In genomic region chr10:127552446-127552845, GRCh38 we compare ENCODE assay signal across 26 cellular contexts. TPM values are rescaled to one million over a fixed set of nuclear protein-coding genes. Genes with fewer than 3 reads are reported as not detected.
"Had no signal": no experiment of that assay in that cellular context is flagged by ENCODE, and none has a peak within 500 bp of the region (broad histone marks: within the 10 kb centered on the region; RNA-seq: fewer than 3 reads in every experiment).

No MANE protein-coding gene starts in this region.

- H3K27ac Mint-ChIP-seq: memory B cell, mesothelial cell of epicardium, natural killer cell had no signal

- H3K4me3 ChIP-seq: colonic mucosa, heart left ventricle, ovary, right atrium auricular region, sigmoid colon, skin epidermis, stomach, thoracic aorta, transverse colon had no signal

- H3K4me1 ChIP-seq: colonic mucosa, heart left ventricle, right atrium auricular region, sigmoid colon, stomach, transverse colon had no signal

- H3K36me3 ChIP-seq: colonic mucosa, heart left ventricle, ovary, right atrium auricular region, sigmoid colon, stomach, thoracic aorta, transverse colon had no signal

- H3K27me3 ChIP-seq: colonic mucosa, ovary, right atrium auricular region had no signal

- H3K36me3 Mint-ChIP-seq: memory B cell, mesothelial cell of epicardium, natural killer cell had no signal

- DNase-seq: colonic mucosa; dermis blood vessel endothelial cell; erythroblast; heart left ventricle; hypothalamus; kidney glomerular epithelial cell; natural killer cell; ovary; sigmoid colon; stimulated activated naive CD4-positive, alpha-beta T cell; stomach; substantia nigra; transverse colon had no signal

- H3K9me3 Mint-ChIP-seq: mesothelial cell of epicardium, natural killer cell, neural crest cell had no signal

- ATAC-seq: heart left ventricle, natural killer cell had no signal

- H3K9me3 ChIP-seq: colonic mucosa, ovary, right atrium auricular region, sigmoid colon, thoracic aorta, transverse colon had no signal

- H3K27ac ChIP-seq: colonic mucosa, heart left ventricle, ovary, right atrium auricular region, sigmoid colon, skin epidermis, stomach, thoracic aorta, transverse colon had no signal

RNA-seq across cellular contexts. Expression of gene NPS, which starts 3.3 kb away (rescaled TPM):
- total RNA-seq: colonic mucosa, dermis blood vessel endothelial cell, frontal cortex, glomerular endothelial cell, heart left ventricle, lower leg skin, mesothelial cell of epicardium, mucosa of gallbladder, myocyte, natural killer cell, neural crest cell, ovary, posterior vena cava, right atrium auricular region, sigmoid colon, stomach, thoracic aorta, transverse colon, ureter had no signal
- polyA plus RNA-seq: heart left ventricle, ovary, sigmoid colon, stomach had no signal
